8 cellular contexts compared by ENCODE assay signal in the genomic region with DNA sequence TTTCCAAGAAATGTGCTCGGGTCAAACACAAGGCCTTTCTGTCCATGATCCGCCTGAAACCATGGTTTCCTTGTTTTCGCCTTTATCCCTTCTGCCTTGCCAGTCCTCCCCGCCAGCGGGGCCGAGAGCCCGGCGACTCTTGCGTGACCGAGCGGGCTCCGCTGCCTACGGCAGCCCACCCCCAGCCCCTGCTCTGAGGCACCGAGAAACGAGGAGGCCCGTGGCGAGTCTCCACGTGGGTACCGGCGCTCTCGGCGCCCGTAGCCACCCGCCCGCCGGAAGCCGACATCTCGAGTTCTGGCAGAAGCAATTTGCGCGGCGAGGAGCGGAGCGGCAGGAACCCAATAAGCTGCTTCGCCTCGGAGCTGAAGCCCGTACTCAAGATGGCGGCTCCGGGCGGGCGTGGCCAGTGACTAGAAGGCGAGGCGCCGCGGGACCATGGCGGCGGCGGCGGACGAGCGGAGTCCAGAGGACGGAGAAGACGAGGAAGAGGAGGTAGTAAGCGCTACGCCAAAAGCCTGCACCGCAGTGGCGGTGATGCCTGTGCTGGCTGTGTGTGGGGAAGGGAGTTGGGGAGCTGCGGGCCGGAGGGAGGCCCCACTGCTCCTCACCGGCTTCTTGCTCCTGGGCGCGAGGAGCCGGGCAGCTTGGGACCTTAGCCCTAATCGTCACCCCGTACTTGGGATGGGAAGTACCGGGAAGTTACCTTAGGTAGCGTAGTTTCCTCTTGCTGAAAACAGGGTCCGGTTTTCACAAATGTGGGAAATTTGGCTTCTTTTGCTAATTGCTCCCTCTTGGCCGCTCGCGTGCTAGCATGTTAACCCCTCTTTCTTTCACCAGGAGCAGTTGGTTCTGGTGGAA. TPM values are rescaled to one million over a fixed set of nuclear protein-coding genes. Genes with fewer than 3 reads are reported as not detected.
A peak's percentile ranks its signal among the peaks of the same experiment; 100 is the strongest.
DNase-seq lines count a peak whose midpoint lies in the region; ATAC-seq and TF ChIP-seq lines count a peak whose summit lies in the region.

Gene GTF3C6 (plus strand): TSS at position 375 of the 861 bp plus-strand sequence. CDS start 64 bp downstream, at position 439.

- H3K9me3 ChIP-seq in heart right ventricle: no peaks in the 10 kb centered on the region

- no peaks in the 10 kb centered on the region for H3K27me3 ChIP-seq in heart right ventricle

- peak within 1 kb of the TSS; percentile 46 to 97 (median 90) for H3K27ac ChIP-seq in heart right ventricle

- peaks cover 0 to 38% (median 23%) of the 10 kb centered on the region in 9 donors for H3K36me3 ChIP-seq in heart right ventricle

- peaks cover 17% of the 10 kb centered on the region for H3K36me3 Mint-ChIP-seq in T-helper 1 cell treated with Interleukin-12 subunit alpha and Interleukin-12 subunit beta and Interleukin-4 antibody, amounts not matched to agents 30 μg/mL and 1 μg/mL, for 36 hours (ENCODE audit: low read depth)
- peaks cover 23% of the 10 kb centered on the region for H3K36me3 Mint-ChIP-seq in type B pancreatic cell

- H3K4me1 Mint-ChIP-seq in T-helper 1 cell treated with Interleukin-12 subunit alpha and Interleukin-12 subunit beta and Interleukin-4 antibody, amounts not matched to agents 30 μg/mL and 1 μg/mL, for 36 hours (ENCODE audit: low read depth): peaks cover 12% of the 10 kb centered on the region
- H3K4me1 Mint-ChIP-seq in type B pancreatic cell (ENCODE audit: unreplicated experiment): peaks cover 9% of the 10 kb centered on the region

- H3K4me3 Mint-ChIP-seq in T-helper 1 cell treated with Interleukin-12 subunit alpha and Interleukin-12 subunit beta and Interleukin-4 antibody, amounts not matched to agents 30 μg/mL and 1 μg/mL, for 36 hours: peak within 1 kb of the TSS; percentile 98
- peak within 1 kb of the TSS; percentile 99 for H3K4me3 Mint-ChIP-seq in type B pancreatic cell

- intact Hi-C loops in heart right ventricle (cut with DNase I): loop anchor here in 6 of 10 donors (2.0 to 10.0 kb wide), 9 partner anchors 22 to 431 kb away; partner anchors contain the start of genes CDK19 (in 5 of the 6), AMD1 (in 3 of the 6) and RPF2 (in 1 of the 6)
- intact Hi-C loops in posterior cingulate gyrus (cut with DNase I): loop anchor here (1.0 to 5.0 kb wide), 3 partner anchors 23 to 141 kb away; partner anchors contain the start of gene CDK19

- DNase-seq in NCI-H146 treated with DMSO at 0.1 percent for 48 hours (lab: John Stamatoyannopoulos, UW; ENCODE audit: unreplicated experiment): peak; percentile 86
- DNase-seq in amniotic stem cell (lab: John Stamatoyannopoulos, UW): peak; percentile 81
- DNase-seq in heart right ventricle: peak; percentile 92 to 94
- peak; percentile 86 to 99 (median 94) for DNase-seq in posterior cingulate gyrus
- DNase-seq in type B pancreatic cell (ENCODE audit: extremely low spot score, unreplicated experiment): peak; percentile 93

- TF ChIP-seq CTCF in heart right ventricle (IDR thresholded peaks at IDR 0.05) (peak in 1 of 9 donors; percentile 6), type B pancreatic cell (conservative IDR thresholded peaks at IDR 0.05) (peak; percentile 26)

- H3K27ac Mint-ChIP-seq in T-helper 1 cell treated with Interleukin-12 subunit alpha and Interleukin-12 subunit beta and Interleukin-4 antibody, amounts not matched to agents 30 μg/mL and 1 μg/mL, for 36 hours: peak within 1 kb of the TSS; percentile 98
- peak within 1 kb of the TSS; percentile 97 for H3K27ac Mint-ChIP-seq in type B pancreatic cell

- peaks cover 0 to 24% (median 13%) of the 10 kb centered on the region in 9 donors for H3K4me1 ChIP-seq in heart right ventricle

- TF ChIP-seq POLR2A in GM15510 (IDR thresholded peaks at IDR 0.05; ENCODE audit: borderline replicate concordance, extremely low read depth, insufficient read length): peak; percentile 97

- peak within 1 kb of the TSS; percentile 55 to 91 (median 83) for H3K4me3 ChIP-seq in heart right ventricle

- ATAC-seq in HG02870 (IDR thresholded peaks at IDR 0.05; ENCODE audit: unreplicated experiment) (peak; percentile 93), heart right ventricle (peak; percentile 98 to 100 (median 99))

- no peaks in the 10 kb centered on the region for H3K9me3 Mint-ChIP-seq in T-helper 1 cell treated with Interleukin-12 subunit alpha and Interleukin-12 subunit beta and Interleukin-4 antibody, amounts not matched to agents 30 μg/mL and 1 μg/mL, for 36 hours
- H3K9me3 Mint-ChIP-seq in type B pancreatic cell: no peaks in the 10 kb centered on the region

- H3K27me3 Mint-ChIP-seq in T-helper 1 cell treated with Interleukin-12 subunit alpha and Interleukin-12 subunit beta and Interleukin-4 antibody, amounts not matched to agents 30 μg/mL and 1 μg/mL, for 36 hours (ENCODE audit: low read depth): peaks cover 6% of the 10 kb centered on the region
- no peaks in the 10 kb centered on the region for H3K27me3 Mint-ChIP-seq in type B pancreatic cell

- 1% methylated on average over 70 of the region's 70 CpGs for WGBS in heart right ventricle, 2 donors

RNA-seq across cellular contexts. Expression of gene GTF3C6, which starts in this region (rescaled TPM):
- total RNA-seq in heart right ventricle (100 to 1,000 TPM in 8 of 10 donors, 10 to 100 TPM in 2; 96.0 to 128 (median 107) TPM), type B pancreatic cell (ENCODE audit: low replicate concordance) (60.4 and 92.9 TPM in 2 replicates)
- 100 to 1,000 TPM in 1 of 2 donors, 10 to 100 TPM in 1; 95.9 to 102 TPM for polyA plus RNA-seq in heart right ventricle

Comparison
In these comparisons a context has a peak if more than half of its experiments do, and no peak if none do; other contexts are left out.
1. Peak in every context shown above with its lines: DNase-seq, ATAC-seq, H3K4me3 ChIP-seq and H3K27ac ChIP-seq.